10 cellular contexts compared by ENCODE assay signal in genomic region chr12:8687846-8688601, GRCh38. TPM values are rescaled to one million over a fixed set of nuclear protein-coding genes. Genes with fewer than 3 reads are reported as not detected.
DNase-seq lines count a peak whose midpoint lies in the region; ATAC-seq lines count a peak whose summit lies in the region.
"Had no signal": no experiment of that assay in that cellular context is flagged by ENCODE, and none has a peak within 500 bp of the region (broad histone marks: within the 10 kb centered on the region; RNA-seq: fewer than 3 reads in every experiment).

No MANE protein-coding gene starts in this region.

- H3K4me3 ChIP-seq in mesenchymal stem cell (ENCODE audit: insufficient read depth in 1 of 2, low read depth in 1 of 2, low read length in 2 of 2): peak overlapping the region in 1 of 2 experiments; percentile 32

- no peak overlapping the region for H4K91ac ChIP-seq in mesenchymal stem cell (ENCODE audit: low read length)

- H2AK5ac ChIP-seq in mesenchymal stem cell (ENCODE audit: low read length, severe bottlenecking): no peak overlapping the region

- no peaks in the 10 kb centered on the region for H3K9me3 ChIP-seq in mesenchymal stem cell (ENCODE audit: control insufficient read depth, low read length)

- H2BK12ac ChIP-seq in mesenchymal stem cell (ENCODE audit: low read length in 2 of 2): no peak overlapping the region

- peak overlapping the region; percentile 8 for H3K4me2 ChIP-seq in mesenchymal stem cell (ENCODE audit: low read length, poor library complexity, severe bottlenecking)

- ATAC-seq in GM19452 (IDR thresholded peaks at IDR 0.05; ENCODE audit: unreplicated experiment) (no peak), GM21619 (IDR thresholded peaks at IDR 0.05; ENCODE audit: unreplicated experiment) (no peak)

- H3K4ac ChIP-seq in mesenchymal stem cell (ENCODE audit: low read depth in 1 of 2, low read length in 2 of 2): no peak overlapping the region

- H3K14ac ChIP-seq in mesenchymal stem cell (ENCODE audit: low read length in 2 of 2): no peak overlapping the region

- no peak overlapping the region for H4K8ac ChIP-seq in mesenchymal stem cell (ENCODE audit: low read length)

- no peak overlapping the region for H2BK120ac ChIP-seq in mesenchymal stem cell (ENCODE audit: low read depth, low read length)

- no peak overlapping the region for H2BK15ac ChIP-seq in mesenchymal stem cell (ENCODE audit: low read depth, poor library complexity, severe bottlenecking)

- H3K18ac ChIP-seq in mesenchymal stem cell (ENCODE audit: low read depth in 1 of 2, low read length in 2 of 2): peak overlapping the region in 1 of 2 experiments; percentile 1

- DNase-seq in DMS153 (lab: John Stamatoyannopoulos, UW) (peak; percentile 10), DMS153 treated with DMSO at 0.1 percent for 48 hours (lab: John Stamatoyannopoulos, UW; ENCODE audit: unreplicated experiment) (no peak), NCI-H774 (lab: John Stamatoyannopoulos, UW) (peak; percentile 38), dedifferentiated amniotic fluid mesenchymal stem cell (ENCODE audit: extremely low spot score) (peak; percentile 75), mesenchymal stem cell (peak; percentile 91), D341Med (ENCODE audit: low spot score) (no peak)
- DNase-seq: activated B cell treated with CpG ODN at 0.5 μM for 24 hours had no signal

- peak overlapping the region; percentile 17 for H3K9ac ChIP-seq in mesenchymal stem cell (ENCODE audit: low read length)

- H3K36me3 ChIP-seq in mesenchymal stem cell (ENCODE audit: control insufficient read depth in 1 of 2, insufficient read depth in 2 of 2, low read depth in 1 of 2, low read length in 2 of 2): no peaks in the 10 kb centered on the region

- H2AFZ ChIP-seq in mesenchymal stem cell (ENCODE audit: low read depth, low read length): no peak overlapping the region

- no peak overlapping the region for H2BK5ac ChIP-seq in mesenchymal stem cell (ENCODE audit: low read depth, low read length, poor library complexity, severe bottlenecking)

- no peaks in the 10 kb centered on the region for H3K4me1 ChIP-seq in mesenchymal stem cell (ENCODE audit: control insufficient read depth, insufficient read depth, low read depth, low read length)

- H3K27me3 ChIP-seq in mesenchymal stem cell (ENCODE audit: control insufficient read depth in 1 of 2, insufficient read depth in 1 of 2, low read length in 2 of 2): no peaks in the 10 kb centered on the region

- no peaks in the 10 kb centered on the region for H3K79me1 ChIP-seq in mesenchymal stem cell (replicated peaks; ENCODE audit: low read length, poor library complexity, severe bottlenecking)

- H3K23ac ChIP-seq in mesenchymal stem cell (ENCODE audit: low read length in 2 of 2): no peak overlapping the region

- H3K27ac ChIP-seq in mesenchymal stem cell (ENCODE audit: low read length, poor library complexity, severe bottlenecking): peak overlapping the region; percentile 78
- H3K27ac ChIP-seq: 22Rv1 had no signal

- 1% methylated on average over 1 of the region's 2 CpGs for WGBS in mesenchymal stem cell

RNA-seq across cellular contexts. Expression of gene RIMKLB, which starts 9.8 kb away (rescaled TPM):
- polyA plus RNA-seq in mesenchymal stem cell (2013, experiment 1 of 2): 18.9 TPM
- polyA plus RNA-seq in mesenchymal stem cell (2013, experiment 2 of 2): 18.6 TPM

RNA-seq across cellular contexts. Expression of gene MFAP5, which starts 25.4 kb away (rescaled TPM):
- polyA plus RNA-seq in mesenchymal stem cell (2013, experiment 1 of 2): 0.12 TPM
- not detected for polyA plus RNA-seq in mesenchymal stem cell (2013, experiment 2 of 2)

Comparison
In these comparisons a context has a peak if more than half of its experiments do, and no peak if none do; other contexts are left out.
1. DNase-seq: peak in DMS153 (single experiment), NCI-H774 (single experiment), dedifferentiated amniotic fluid mesenchymal stem cell (single experiment) and mesenchymal stem cell (single experiment); none in DMS153 treated with DMSO at 0.1 percent for 48 hours (single experiment) and D341Med (single experiment).